In genomic region chr11:114163231-114163631, GRCh38 we compare ENCODE assay signal across 9 cellular contexts.
DNase-seq lines count a peak whose midpoint lies in the region; FAIRE-seq and TF ChIP-seq lines count a peak whose summit lies in the region.
"Had no signal": no experiment of that assay in that cellular context is flagged by ENCODE, and none has a peak within 500 bp of the region (broad histone marks: within the 10 kb centered on the region; RNA-seq: fewer than 3 reads in every experiment).

No MANE protein-coding gene starts in this region.

- H4K91ac ChIP-seq in mesenchymal stem cell (ENCODE audit: low read length), result peak overlapping the region; percentile 98

- peak overlapping the region; percentile 95 for H4K8ac ChIP-seq in mesenchymal stem cell (ENCODE audit: low read length)

- H2AFZ ChIP-seq in mesenchymal stem cell (ENCODE audit: low read depth, low read length), result no peak overlapping the region

- H3K27ac ChIP-seq in mesenchymal stem cell (ENCODE audit: low read length, poor library complexity, severe bottlenecking) (no peak overlapping the region), thyroid gland (peak overlapping the region; percentile 99 to 100 (median 100))

- peak overlapping the region in 1 of 2 experiments; percentile 68 for H3K14ac ChIP-seq in mesenchymal stem cell (ENCODE audit: low read length in 2 of 2)

- no peak overlapping the region for H3K4me3 ChIP-seq in bronchial epithelial cell (ENCODE audit: low read depth, low read length)
- peak overlapping the region in 1 of 2 experiments; percentile 56 for H3K4me3 ChIP-seq in mesenchymal stem cell (ENCODE audit: insufficient read depth in 1 of 2, low read depth in 1 of 2, low read length in 2 of 2)
- no peak overlapping the region for H3K4me3 ChIP-seq in thyroid gland (replicated peaks in 1 of 3)
- no peak overlapping the region; the same call in 1 of the 2 replicates for H3K4me3 ChIP-seq in MG63

- peak overlapping the region; percentile 60 for H2BK15ac ChIP-seq in mesenchymal stem cell (ENCODE audit: low read depth, poor library complexity, severe bottlenecking)

- intact Hi-C loops in thyroid gland (cut with DNase I), result no loop called here

- peak overlapping the region; percentile 57 for H3K9ac ChIP-seq in mesenchymal stem cell (ENCODE audit: low read length)

- H3K4me2 ChIP-seq in mesenchymal stem cell (ENCODE audit: low read length, poor library complexity, severe bottlenecking), result peak overlapping the region; percentile 37

- H2BK120ac ChIP-seq in mesenchymal stem cell (ENCODE audit: low read depth, low read length), result peak overlapping the region; percentile 94

- no peak overlapping the region for H3K23ac ChIP-seq in mesenchymal stem cell (ENCODE audit: low read length in 2 of 2)

- 28% methylated on average over 3 of the region's 7 CpGs for WGBS in mesenchymal stem cell
- 41 to 46% methylated on average over 7 of the region's 7 CpGs for WGBS in thyroid gland, 2 donors

- no peak for FAIRE-seq in bronchial epithelial cell (lab: Jason Lieb, UNC)

- H3K18ac ChIP-seq in mesenchymal stem cell (ENCODE audit: low read depth in 1 of 2, low read length in 2 of 2), result peak overlapping the region; percentile 91 to 99

- no peak overlapping the region for H2BK5ac ChIP-seq in mesenchymal stem cell (ENCODE audit: low read depth, low read length, poor library complexity, severe bottlenecking)

- no peaks in the 10 kb centered on the region for H3K79me1 ChIP-seq in mesenchymal stem cell (replicated peaks; ENCODE audit: low read length, poor library complexity, severe bottlenecking)

- H3K4me1 ChIP-seq in mesenchymal stem cell (ENCODE audit: control insufficient read depth, insufficient read depth, low read depth, low read length) (peaks cover 17% of the 10 kb centered on the region), thyroid gland (peaks cover 90 to 95% of the 10 kb centered on the region in 2 donors)

- H2AK5ac ChIP-seq in mesenchymal stem cell (ENCODE audit: low read length, severe bottlenecking), result no peak overlapping the region

- peak overlapping the region; percentile 95 to 100 for H2BK12ac ChIP-seq in mesenchymal stem cell (ENCODE audit: low read length in 2 of 2)

- DNase-seq in DMS79 treated with DMSO at 0.1 percent for 48 hours (lab: John Stamatoyannopoulos, UW), result peak; percentile 87
- DNase-seq in DMS79 (lab: John Stamatoyannopoulos, UW), result no peak
- DNase-seq in bronchial epithelial cell (ENCODE audit: low read depth), result peak; percentile 63
- no peak for DNase-seq in mesenchymal stem cell
- peak; percentile 58 to 71 for DNase-seq in thyroid gland
- no peak for DNase-seq in MG63
- no peak for DNase-seq in midbrain (lab: John Stamatoyannopoulos, UW)
- no peak for DNase-seq in COLO668 (lab: John Stamatoyannopoulos, UW; ENCODE audit: unreplicated experiment)
- DNase-seq: activated T-cell treated with anti-CD3 and anti-CD28 coated beads, Interleukin-2, amount 50 U/mL, for 1 hour had no signal

- no peak for TF ChIP-seq POLR2A in thyroid gland (IDR thresholded peaks at IDR 0.05)

- H3K36me3 ChIP-seq in bronchial epithelial cell (ENCODE audit: control insufficient read depth, insufficient read depth, low read length) (no peaks in the 10 kb centered on the region), mesenchymal stem cell (ENCODE audit: control insufficient read depth in 1 of 2, insufficient read depth in 2 of 2, low read depth in 1 of 2, low read length in 2 of 2) (no peaks in the 10 kb centered on the region), thyroid gland (peaks cover 0 to 8% of the 10 kb centered on the region in 2 donors), MG63 (no peaks in the 10 kb centered on the region)

- H3K27me3 ChIP-seq in bronchial epithelial cell (ENCODE audit: control insufficient read depth, insufficient read depth, low read length), result peaks cover 1% of the 10 kb centered on the region
- peaks cover 63 to 70% of the 10 kb centered on the region in 2 experiments for H3K27me3 ChIP-seq in mesenchymal stem cell (ENCODE audit: control insufficient read depth in 1 of 2, insufficient read depth in 1 of 2, low read length in 2 of 2)
- no peaks in the 10 kb centered on the region for H3K27me3 ChIP-seq in thyroid gland
- peaks cover 3% of the 10 kb centered on the region for H3K27me3 ChIP-seq in MG63

- no peaks in the 10 kb centered on the region for H3K9me3 ChIP-seq in mesenchymal stem cell (ENCODE audit: control insufficient read depth, low read length)
- H3K9me3 ChIP-seq in thyroid gland, result no peaks in the 10 kb centered on the region
- H3K9me3 ChIP-seq in MG63, result no peaks in the 10 kb centered on the region

- peak overlapping the region; percentile 96 to 99 for H3K4ac ChIP-seq in mesenchymal stem cell (ENCODE audit: low read depth in 1 of 2, low read length in 2 of 2)

- TF ChIP-seq CTCF in bronchial epithelial cell (IDR thresholded peaks at IDR 0.05; ENCODE audit: insufficient read depth, low read length, severe bottlenecking) (no peak), thyroid gland (IDR thresholded peaks at IDR 0.05) (no peak)

Comparison
In these comparisons a context has a peak if more than half of its experiments do, and no peak if none do; other contexts are left out.
1. DNase-seq: peak in DMS79 treated with DMSO at 0.1 percent for 48 hours (single experiment), bronchial epithelial cell (single experiment) and thyroid gland (2 of 2); none in DMS79 (single experiment), mesenchymal stem cell (single experiment), MG63 (single experiment), midbrain (single experiment) and COLO668 (single experiment).